21 cellular contexts compared by ENCODE assay signal in the genomic region with DNA sequence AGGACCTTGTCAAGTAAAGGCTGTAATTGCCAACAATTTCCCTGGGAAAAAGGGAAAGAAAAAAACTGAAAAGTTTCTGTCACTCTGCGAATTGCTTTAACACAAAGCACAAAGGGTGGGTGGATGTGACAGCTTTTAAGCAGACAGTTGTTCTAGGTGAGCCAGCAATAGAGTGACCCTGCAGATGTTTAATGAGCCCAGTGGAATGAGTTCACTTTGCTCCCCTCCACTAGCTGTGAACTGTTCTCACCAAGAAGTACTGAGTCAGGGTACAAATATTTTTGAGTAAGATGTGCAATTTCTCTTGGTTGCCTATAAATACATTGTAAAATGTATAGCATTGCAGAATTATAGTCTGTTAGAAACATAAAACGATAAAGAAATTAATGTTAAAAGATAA. TPM values are rescaled to one million over a fixed set of nuclear protein-coding genes. Genes with fewer than 3 reads are reported as not detected.
DNase-seq lines count a peak whose midpoint lies in the region; TF ChIP-seq lines count a peak whose summit lies in the region.
"Had no signal": no experiment of that assay in that cellular context is flagged by ENCODE, and none has a peak within 500 bp of the region (broad histone marks: within the 10 kb centered on the region; RNA-seq: fewer than 3 reads in every experiment).

No MANE protein-coding gene starts in this region.

- TF ChIP-seq CTCF in left ventricle myocardium inferior (IDR thresholded peaks at IDR 0.05; ENCODE audit: borderline replicate concordance) (no peak), lower leg skin (IDR thresholded peaks at IDR 0.05) (no peak)

- DNase-seq in HCEC 1CT (peak; percentile 35), adipocyte (ENCODE audit: low read depth) (peak; percentile 28), iris pigment epithelial cell (ENCODE audit: low read depth) (peak; percentile 37), NCI-H2081 treated with DMSO at 0.1 percent for 48 hours (lab: John Stamatoyannopoulos, UW) (no peak), left ventricle myocardium inferior (no peak), lower leg skin (ENCODE audit: low spot score in 2 of 2) (no peak)
- DNase-seq in effector CD8-positive, alpha-beta T cell (lab: John Stamatoyannopoulos, UW), result no peak
- DNase-seq: AML-193; CD4-positive, alpha-beta T cell; GDM1; KBM-7; MV-4-11; NCI-H1105; NCI-H1436 treated with DMSO at 0.1 percent for 48 hours; NCI-H187 treated with DMSO at 0.1 percent for 48 hours; NCI-H2107; NCI-H526 treated with DMSO at 0.1 percent for 48 hours; SHP77 treated with DMSO at 0.1 percent for 48 hours had no signal

- no peak overlapping the region for H3K9ac ChIP-seq in adipocyte (ENCODE audit: low read length)
- H3K9ac ChIP-seq: BLaER1 treated with 17β-estradiol and CSF1 and Interleukin-3, amounts not matched to agents 10 nM and 100 nM had no signal

- WGBS in lower leg skin, 2 donors, result 75 to 82% methylated on average over 2 of the region's 2 CpGs

- intact Hi-C loops in left ventricle myocardium inferior (cut with micrococcal nuclease) (no loop called here), lower leg skin (cut with DNase I; ENCODE audit: low total_unique reads) (no loop called here)

- H3K4me1 ChIP-seq in adipocyte (ENCODE audit: control insufficient read depth, insufficient read depth, low read length) (peaks cover 8% of the 10 kb centered on the region), left ventricle myocardium inferior (peaks cover 14% of the 10 kb centered on the region)
- H3K4me1 ChIP-seq: A549; BLaER1 treated with 17β-estradiol and CSF1 and Interleukin-3, amounts not matched to agents 10 nM and 100 nM had no signal

- H3K27me3 ChIP-seq in adipocyte (replicated peaks; ENCODE audit: control insufficient read depth, insufficient read depth, low read length) (no peaks in the 10 kb centered on the region), left ventricle myocardium inferior (ENCODE audit: low read depth) (no peaks in the 10 kb centered on the region)
- H3K27me3 ChIP-seq: BLaER1 treated with 17β-estradiol and CSF1 and Interleukin-3, amounts not matched to agents 10 nM and 100 nM had no signal

- no peak overlapping the region for H3K27ac ChIP-seq in left ventricle myocardium inferior (replicated peaks)
- H3K27ac ChIP-seq: A549; BLaER1 treated with 17β-estradiol and CSF1 and Interleukin-3, amounts not matched to agents 10 nM and 100 nM; SK-N-MC had no signal

- H3K36me3 ChIP-seq in adipocyte (ENCODE audit: control insufficient read depth, insufficient read depth, low read length, severe bottlenecking), result no peaks in the 10 kb centered on the region
- H3K36me3 ChIP-seq in left ventricle myocardium inferior, result no peaks in the 10 kb centered on the region
- H3K36me3 ChIP-seq: BLaER1 treated with 17β-estradiol and CSF1 and Interleukin-3, amounts not matched to agents 10 nM and 100 nM had no signal

- TF ChIP-seq POLR2A in lower leg skin (IDR thresholded peaks at IDR 0.05), result no peak

- H3K9me3 ChIP-seq in adipocyte (ENCODE audit: control insufficient read depth, low read length) (no peaks in the 10 kb centered on the region), left ventricle myocardium inferior (replicated peaks) (no peaks in the 10 kb centered on the region)
- H3K9me3 ChIP-seq: A549 had no signal

- H3K4me3 ChIP-seq in adipocyte (ENCODE audit: low read length), result no peak overlapping the region
- no peak overlapping the region for H3K4me3 ChIP-seq in left ventricle myocardium inferior
- no peak overlapping the region for H3K4me3 ChIP-seq in lower leg skin (ENCODE audit: low read depth, poor library complexity, severe bottlenecking)
- H3K4me3 ChIP-seq: A549; BLaER1 treated with 17β-estradiol and CSF1 and Interleukin-3, amounts not matched to agents 10 nM and 100 nM; SK-N-MC had no signal

RNA-seq across cellular contexts. Expression of gene LRRC1, which starts 26.2 kb away (rescaled TPM):
- 2.7 TPM for total RNA-seq in left ventricle myocardium inferior
- total RNA-seq in lower leg skin, result 10 to 100 TPM; 39.0 to 62.5 (median 52.2) TPM

Comparison
In these comparisons a context has a peak if more than half of its experiments do, and no peak if none do; other contexts are left out.
1. DNase-seq: peak in HCEC 1CT (single experiment), adipocyte (single experiment) and iris pigment epithelial cell (single experiment); none in NCI-H2081 treated with DMSO at 0.1 percent for 48 hours (single experiment), effector CD8-positive, alpha-beta T cell (single experiment), left ventricle myocardium inferior (single experiment) and lower leg skin (0 of 2).
2. RNA of gene LRRC1, which starts 26.2 kb away (total RNA-seq): 39.0 to 62.5 TPM in lower leg skin; 2.7 TPM in left ventricle myocardium inferior (single experiment); every median in the first group is over 10 times any median in the second.